Comparison of ENCODE assay signal across 29 cellular contexts in genomic region chr14:105218611-105219010, GRCh38.
"Had no signal": no experiment of that assay in that cellular context is flagged by ENCODE, and none has a peak within 500 bp of the region (broad histone marks: within the 10 kb centered on the region; RNA-seq: fewer than 3 reads in every experiment).

No MANE protein-coding gene starts in this region.

- H3K27ac Mint-ChIP-seq: activated naive CD8-positive, alpha-beta T cell; activated T-cell treated with anti-CD3 and anti-CD28 coated beads, Interleukin-2, amount 50 U/mL, for 24 hours; activated T-cell treated with anti-CD3 and anti-CD28 coated beads, Interleukin-2, amount 50 U/mL, for 72 hours had no signal

- ATAC-seq: activated T-cell treated with anti-CD3 and anti-CD28 coated beads, Interleukin-2, amount 50 U/mL, for 72 hours; heart right ventricle had no signal

- H3K9me3 ChIP-seq: breast epithelium, colonic mucosa, esophagus squamous epithelium, gastroesophageal sphincter, heart right ventricle had no signal

- H3K4me1 ChIP-seq: breast epithelium, colonic mucosa had no signal

- H3K4me3 ChIP-seq: breast epithelium, cardiac muscle cell, colonic mucosa, dorsolateral prefrontal cortex, esophagus squamous epithelium, gastroesophageal sphincter, heart right ventricle, hepatocyte had no signal

- H3K27me3 Mint-ChIP-seq: activated naive CD8-positive, alpha-beta T cell; activated T-cell treated with anti-CD3 and anti-CD28 coated beads, Interleukin-2, amount 50 U/mL, for 24 hours; dendritic cell treated with granulocyte-macrophage colony-stimulating factor and Interleukin-4, amounts not matched to agents 40 ng/mL and 50 ng/mL, for 4 days had no signal

- H3K36me3 ChIP-seq: breast epithelium had no signal

- H3K27me3 ChIP-seq: breast epithelium, cardiac muscle cell, colonic mucosa, dorsolateral prefrontal cortex, esophagus squamous epithelium, gastroesophageal sphincter, heart right ventricle, hepatocyte had no signal

- H3K4me3 Mint-ChIP-seq: activated naive CD8-positive, alpha-beta T cell; activated T-cell treated with anti-CD3 and anti-CD28 coated beads, Interleukin-2, amount 50 U/mL, for 24 hours; activated T-cell treated with anti-CD3 and anti-CD28 coated beads, Interleukin-2, amount 50 U/mL, for 72 hours; brain; dendritic cell treated with granulocyte-macrophage colony-stimulating factor and Interleukin-4, amounts not matched to agents 40 ng/mL and 50 ng/mL, for 4 days had no signal

- DNase-seq: activated CD4-positive, alpha-beta T cell treated with anti-CD3 and anti-CD28 coated beads for 48 hours; activated CD4-positive, alpha-beta T cell treated with anti-CD3 and anti-CD28 coated beads, Interleukin-2, amount 50 U/mL, for 1 hour; activated CD4-positive, alpha-beta T cell treated with anti-CD3 and anti-CD28 coated beads, Interleukin-2, amount 50 U/mL, for 48 hours; activated CD8-positive, alpha-beta memory T cell treated with anti-CD3 and anti-CD28 coated beads, Interleukin-2, amount 50 U/mL, for 48 hours; activated gamma-delta T cell; activated naive CD4-positive, alpha-beta T cell; activated naive CD4-positive, alpha-beta T cell treated with anti-CD3 and anti-CD28 coated beads, Interleukin-2, amount 50 U/mL, for 16 hours; activated T-cell treated with anti-CD3 and anti-CD28 coated beads for 4 hours; activated T-cell treated with anti-CD3 and anti-CD28 coated beads, Interleukin-2, amount 50 U/mL, for 24 hours; activated T-cell treated with anti-CD3 and anti-CD28 coated beads, Interleukin-2, amount 50 U/mL, for 72 hours; amygdala; aorta; central memory CD4-positive, alpha-beta T cell; cerebellar nuclear complex; colonic mucosa; dorsolateral prefrontal cortex; effector memory CD4-positive, alpha-beta T cell; esophagus squamous epithelium; foreskin melanocyte; T-helper 2 cell had no signal

- H3K27ac ChIP-seq: breast epithelium, cardiac muscle cell, colonic mucosa, dorsolateral prefrontal cortex, epithelial cell of prostate, esophagus squamous epithelium, gastroesophageal sphincter, heart right ventricle, hepatocyte had no signal

- H3K9me3 Mint-ChIP-seq: activated T-cell treated with anti-CD3 and anti-CD28 coated beads, Interleukin-2, amount 50 U/mL, for 24 hours; brain; dendritic cell treated with granulocyte-macrophage colony-stimulating factor and Interleukin-4, amounts not matched to agents 40 ng/mL and 50 ng/mL, for 4 days had no signal
